Comparison of ENCODE assay signal across 21 cellular contexts in the genomic region with DNA sequence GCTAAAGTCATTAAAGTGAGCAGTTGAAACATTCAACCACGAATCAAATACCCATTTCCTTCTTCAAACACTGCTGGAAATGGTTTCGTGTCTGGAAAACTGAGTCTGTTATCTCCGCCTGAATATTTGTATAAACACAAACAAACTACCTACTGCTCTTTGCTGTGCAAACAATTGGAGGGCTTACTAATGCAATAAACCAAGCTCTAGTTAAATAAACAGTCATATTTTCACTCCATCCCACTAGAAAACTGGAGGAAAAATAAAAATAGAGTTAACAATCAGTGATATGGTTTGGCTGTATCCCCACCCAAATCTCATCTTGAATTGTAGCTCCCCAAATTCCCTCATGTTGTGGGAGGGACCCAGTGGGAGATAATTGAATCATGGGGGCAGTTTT.
DNase-seq lines count a peak whose midpoint lies in the region; ATAC-seq, FAIRE-seq and TF ChIP-seq lines count a peak whose summit lies in the region.
"Had no signal": no experiment of that assay in that cellular context is flagged by ENCODE, and none has a peak within 500 bp of the region (broad histone marks: within the 10 kb centered on the region; RNA-seq: fewer than 3 reads in every experiment).

No MANE protein-coding gene starts in this region.

- no peaks in the 10 kb centered on the region for H3K27me3 Mint-ChIP-seq in GM23338 (ENCODE audit: insufficient read depth, low read depth, poor library complexity)
- H3K27me3 Mint-ChIP-seq: CD4-positive, alpha-beta T cell had no signal

- ATAC-seq in A549 (peak in 1 of 2 experiments; percentile 35; a peak in 2 of 6 replicates), GM23338 (no peak)
- ATAC-seq: HCT116 had no signal

- H3K36me3 Mint-ChIP-seq in GM23338 (ENCODE audit: low read depth), result no peaks in the 10 kb centered on the region

- H3K4me2 ChIP-seq in A549 (no peak overlapping the region), GM23338 (no peak overlapping the region)
- H3K4me2 ChIP-seq: KMS-11 had no signal

- POLR2A ChIA-PET in A549 (lab: Yijun Ruan, JAX), result no interaction called here

- no peak for FAIRE-seq in A549 (lab: Jason Lieb, UNC)
- FAIRE-seq: A204.1, D721Med, G401.6, GM12891, H54 had no signal

- no peaks in the 10 kb centered on the region for H3K27me3 ChIP-seq in GM23338 (ENCODE audit: insufficient read depth)
- H3K27me3 ChIP-seq in adrenal gland, result no peaks in the 10 kb centered on the region
- H3K27me3 ChIP-seq in H7 (ENCODE audit: control insufficient read depth, insufficient read depth, low read length), result no peaks in the 10 kb centered on the region

- WGBS in A549 (ENCODE audit: missing lambda C conversion rate), result 0% methylated on average over 3 of the region's 3 CpGs
- 73 to 85% (median 76%) methylated on average over 3 of the region's 3 CpGs for WGBS in adrenal gland, 4 donors

- intact Hi-C loops in adrenal gland (cut with DNase I), result no loop called here

- H3F3A ChIP-seq in GM23338 (replicated peaks; ENCODE audit: low read depth), result no peaks in the 10 kb centered on the region

- H3K4me1 Mint-ChIP-seq in GM23338, result peaks cover 3% of the 10 kb centered on the region; the same call in 1 of the 3 replicates

- H3K4me1 ChIP-seq in A549, result no peaks in the 10 kb centered on the region
- no peaks in the 10 kb centered on the region for H3K4me1 ChIP-seq in GM23338 (ENCODE audit: insufficient read depth)
- no peaks in the 10 kb centered on the region for H3K4me1 ChIP-seq in adrenal gland (replicated peaks in 1 of 2)
- H3K4me1 ChIP-seq: Caco-2 had no signal

- no peak for TF ChIP-seq EP300 in A549 (IDR thresholded peaks at IDR 0.05)

- H3K27ac Mint-ChIP-seq in GM23338, result no peak overlapping the region
- H3K27ac Mint-ChIP-seq: CD4-positive, alpha-beta T cell had no signal

- no peak for TF ChIP-seq RAD21 in A549 (conservative IDR thresholded peaks at IDR 0.05 in 1 of 2, IDR thresholded peaks at IDR 0.05 in 1 of 2)

- no peak overlapping the region for H3K4me3 ChIP-seq in A549
- no peak overlapping the region for H3K4me3 ChIP-seq in GM23338
- H3K4me3 ChIP-seq in adrenal gland, result no peak overlapping the region
- H3K4me3 ChIP-seq in H7 (ENCODE audit: insufficient read depth, low read depth, low read length), result no peak overlapping the region
- H3K4me3 ChIP-seq: GM23248 had no signal

- H3K9me2 ChIP-seq in GM23338 (ENCODE audit: insufficient read depth), result no peaks in the 10 kb centered on the region

- CTCF ChIA-PET in A549 (lab: Yijun Ruan, JAX), result no interaction called here

- H3K27ac ChIP-seq in A549 (no peak overlapping the region), GM23338 (ENCODE audit: low read depth) (no peak overlapping the region), adrenal gland (no peak overlapping the region)
- H3K27ac ChIP-seq: C4-2B, GM23248, KMS-11 had no signal

- H3K9me3 Mint-ChIP-seq in GM23338, result no peaks in the 10 kb centered on the region
- H3K9me3 Mint-ChIP-seq: CD4-positive, alpha-beta T cell had no signal

- no peaks in the 10 kb centered on the region for H3K79me2 ChIP-seq in GM23338 (replicated peaks; ENCODE audit: insufficient read depth)

- no peaks in the 10 kb centered on the region for H3K9me3 ChIP-seq in A549
- no peaks in the 10 kb centered on the region for H3K9me3 ChIP-seq in adrenal gland (replicated peaks in 1 of 3)
- H3K9me3 ChIP-seq: Caco-2 had no signal

- TF ChIP-seq CTCF in A549 (IDR thresholded peaks at IDR 0.05) (no peak), GM23338 (conservative IDR thresholded peaks at IDR 0.05; ENCODE audit: low read depth in 2 of 2) (no peak), adrenal gland (IDR thresholded peaks at IDR 0.05) (no peak)

- 0 out of 2 replicates have a peak overlapping the region, but pooled peaks have one; percentile 12 for H2AFZ ChIP-seq in GM23338
- H2AFZ ChIP-seq: GM23248 had no signal

- no peak overlapping the region for H3K4me3 Mint-ChIP-seq in GM23338
- H3K4me3 Mint-ChIP-seq: CD4-positive, alpha-beta T cell had no signal

- TF ChIP-seq POLR2A in A549 (IDR thresholded peaks at IDR 0.05; ENCODE audit: low read length) (no peak), adrenal gland (IDR thresholded peaks at IDR 0.05) (no peak)

- DNase-seq in A549 (ENCODE audit: low read depth in 1 of 2, low spot score in 1 of 2) (peak in 1 of 2 experiments; percentile 9), GM23338 (ENCODE audit: low spot score) (no peak), NCI-H2029 (lab: John Stamatoyannopoulos, UW) (peak; percentile 16), NCI-H774 (lab: John Stamatoyannopoulos, UW) (peak; percentile 13), NCI-H187 (lab: John Stamatoyannopoulos, UW) (no peak), DMS79 (lab: John Stamatoyannopoulos, UW) (no peak), adrenal gland (no peak), H7 (no peak)
- DNase-seq: AML-193; Caco-2; CD4-positive, alpha-beta T cell; DMS153; GM23248 had no signal

- no peaks in the 10 kb centered on the region for H3K36me3 ChIP-seq in GM23338 (ENCODE audit: insufficient read depth)
- H3K36me3 ChIP-seq in adrenal gland (replicated peaks in 1 of 2), result no peaks in the 10 kb centered on the region
- no peaks in the 10 kb centered on the region for H3K36me3 ChIP-seq in H7 (replicated peaks; ENCODE audit: control insufficient read depth, insufficient read depth, low read length)

- no peaks in the 10 kb centered on the region for H4K20me1 ChIP-seq in GM23338 (replicated peaks; ENCODE audit: insufficient read depth)

TF ChIP-seq in A549, 52 proteins besides CTCF, POLR2A, EP300 and RAD21:
- TF ChIP-seq ZSCAN20 (CRISPR knock-in tag; IDR thresholded peaks at IDR 0.05), result no peak
- TF ChIP-seq, protein P1, sequence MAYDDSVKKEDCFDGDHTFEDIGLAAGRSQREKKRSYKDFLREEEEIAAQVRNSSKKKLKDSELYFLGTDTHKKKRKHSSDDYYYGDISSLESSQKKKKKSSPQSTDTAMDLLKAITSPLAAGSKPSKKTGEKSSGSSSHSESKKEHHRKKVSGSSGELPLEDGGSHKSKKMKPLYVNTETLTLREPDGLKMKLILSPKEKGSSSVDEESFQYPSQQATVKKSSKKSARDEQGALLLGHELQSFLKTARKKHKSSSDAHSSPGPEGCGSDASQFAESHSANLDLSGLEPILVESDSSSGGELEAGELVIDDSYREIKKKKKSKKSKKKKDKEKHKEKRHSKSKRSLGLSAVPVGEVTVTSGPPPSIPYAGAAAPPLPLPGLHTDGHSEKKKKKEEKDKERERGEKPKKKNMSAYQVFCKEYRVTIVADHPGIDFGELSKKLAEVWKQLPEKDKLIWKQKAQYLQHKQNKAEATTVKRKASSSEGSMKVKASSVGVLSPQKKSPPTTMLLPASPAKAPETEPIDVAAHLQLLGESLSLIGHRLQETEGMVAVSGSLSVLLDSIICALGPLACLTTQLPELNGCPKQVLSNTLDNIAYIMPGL (CRISPR knock-in tag; IDR thresholded peaks at IDR 0.05; ENCODE audit: borderline replicate concordance), result no peak
- TF ChIP-seq GATA3 (IDR thresholded peaks at IDR 0.05; ENCODE audit: borderline replicate concordance), result peak; percentile 72; the same call in 1 of the 2 replicates
- no peak for TF ChIP-seq HOXB13 (CRISPR knock-in tag; IDR thresholded peaks at IDR 0.05; ENCODE audit: low read depth)

TF ChIP-seq in GM23338, 12 proteins besides CTCF, POLR2A, EP300 and RAD21 (continues in another document):
- TF ChIP-seq STAT1 (IDR thresholded peaks at IDR 0.05; ENCODE audit: unreplicated experiment) (no peak), ZNF114 (CRISPR knock-in tag; IDR thresholded peaks at IDR 0.05) (no peak), CREB1 (CRISPR knock-in tag; IDR thresholded peaks at IDR 0.05; ENCODE audit: low read depth) (no peak), NANOG (IDR thresholded peaks at IDR 0.05; ENCODE audit: borderline replicate concordance) (no peak), EZH2phosphoT487 (IDR thresholded peaks at IDR 0.05; ENCODE audit: unreplicated experiment) (no peak)
- TF ChIP-seq, protein P2, sequence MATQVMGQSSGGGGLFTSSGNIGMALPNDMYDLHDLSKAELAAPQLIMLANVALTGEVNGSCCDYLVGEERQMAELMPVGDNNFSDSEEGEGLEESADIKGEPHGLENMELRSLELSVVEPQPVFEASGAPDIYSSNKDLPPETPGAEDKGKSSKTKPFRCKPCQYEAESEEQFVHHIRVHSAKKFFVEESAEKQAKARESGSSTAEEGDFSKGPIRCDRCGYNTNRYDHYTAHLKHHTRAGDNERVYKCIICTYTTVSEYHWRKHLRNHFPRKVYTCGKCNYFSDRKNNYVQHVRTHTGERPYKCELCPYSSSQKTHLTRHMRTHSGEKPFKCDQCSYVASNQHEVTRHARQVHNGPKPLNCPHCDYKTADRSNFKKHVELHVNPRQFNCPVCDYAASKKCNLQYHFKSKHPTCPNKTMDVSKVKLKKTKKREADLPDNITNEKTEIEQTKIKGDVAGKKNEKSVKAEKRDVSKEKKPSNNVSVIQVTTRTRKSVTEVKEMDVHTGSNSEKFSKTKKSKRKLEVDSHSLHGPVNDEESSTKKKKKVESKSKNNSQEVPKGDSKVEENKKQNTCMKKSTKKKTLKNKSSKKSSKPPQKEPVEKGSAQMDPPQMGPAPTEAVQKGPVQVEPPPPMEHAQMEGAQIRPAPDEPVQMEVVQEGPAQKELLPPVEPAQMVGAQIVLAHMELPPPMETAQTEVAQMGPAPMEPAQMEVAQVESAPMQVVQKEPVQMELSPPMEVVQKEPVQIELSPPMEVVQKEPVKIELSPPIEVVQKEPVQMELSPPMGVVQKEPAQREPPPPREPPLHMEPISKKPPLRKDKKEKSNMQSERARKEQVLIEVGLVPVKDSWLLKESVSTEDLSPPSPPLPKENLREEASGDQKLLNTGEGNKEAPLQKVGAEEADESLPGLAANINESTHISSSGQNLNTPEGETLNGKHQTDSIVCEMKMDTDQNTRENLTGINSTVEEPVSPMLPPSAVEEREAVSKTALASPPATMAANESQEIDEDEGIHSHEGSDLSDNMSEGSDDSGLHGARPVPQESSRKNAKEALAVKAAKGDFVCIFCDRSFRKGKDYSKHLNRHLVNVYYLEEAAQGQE (IDR thresholded peaks at IDR 0.05; ENCODE audit: unreplicated experiment), result no peak

Comparison
In these comparisons a context has a peak if more than half of its experiments do, and no peak if none do; other contexts are left out.
1. DNase-seq: peak in NCI-H2029 (single experiment) and NCI-H774 (single experiment); none in GM23338 (single experiment), NCI-H187 (0 of 2), DMS79 (single experiment), adrenal gland (0 of 7) and H7 (single experiment).